ENCODE assay signal across 8 cellular contexts in the genomic region with DNA sequence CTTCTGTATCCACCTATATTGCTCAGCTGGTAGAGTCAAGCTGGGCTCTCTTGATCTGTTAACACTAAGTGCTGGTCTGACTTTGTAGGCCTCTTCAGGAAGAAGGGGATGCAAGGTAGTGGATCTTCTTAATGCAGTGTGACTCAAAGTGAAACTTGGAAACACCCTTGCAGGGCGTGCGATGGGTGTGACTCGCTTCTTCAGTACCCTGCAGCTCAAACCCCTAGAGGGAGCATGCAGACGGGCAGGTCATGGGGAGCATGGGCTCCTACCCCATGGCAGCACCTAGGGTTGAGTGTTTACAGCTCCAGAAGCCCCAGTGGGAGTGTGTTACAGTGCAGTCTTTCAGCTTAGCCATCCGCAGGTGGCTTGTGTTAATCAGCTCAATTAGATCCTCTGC. TPM values are rescaled to one million over a fixed set of nuclear protein-coding genes. Genes with fewer than 3 reads are reported as not detected.
DNase-seq lines count a peak whose midpoint lies in the region; ATAC-seq and TF ChIP-seq lines count a peak whose summit lies in the region.

No MANE protein-coding gene starts in this region.

- no peaks in the 10 kb centered on the region for H3K9me3 ChIP-seq in HCT116 (ENCODE audit: control insufficient read depth in 1 of 2, insufficient read depth in 1 of 2, low read depth in 1 of 2, low read length in 2 of 2)
- H3K9me3 ChIP-seq in OCI-LY7 (ENCODE audit: low read length), result no peaks in the 10 kb centered on the region

- TF ChIP-seq CTCF in GM12873 (IDR thresholded peaks at IDR 0.05; ENCODE audit: insufficient read depth, low read depth, low read length, missing control alignments) (peak; percentile 68), HCT116 (IDR thresholded peaks at IDR 0.05 in 2 of 3, conservative IDR thresholded peaks at IDR 0.05 in 1 of 3; ENCODE audit: borderline replicate concordance in 1 of 3, insufficient read depth in 1 of 3, low read depth in 2 of 3, low read length in 2 of 3) (peak in 2 of 3 experiments; percentile 25 to 26; a peak in 4 of 6 replicates), OCI-LY7 (conservative IDR thresholded peaks at IDR 0.05; ENCODE audit: low read length) (no peak; the same call in 1 of the 2 replicates)

- DNase-seq in HCT116 (ENCODE audit: low read depth, low spot score), result no peak
- peak; percentile 22 for DNase-seq in OCI-LY7 (ENCODE audit: low spot score)
- DNase-seq in activated naive CD4-positive, alpha-beta T cell treated with anti-CD3 and anti-CD28 coated beads, Interleukin-2, amount 50 U/mL, for 16 hours, result peak; percentile 65
- DNase-seq in stimulated activated CD8-positive, alpha-beta memory T cell treated with anti-CD3 and anti-CD28 coated beads, Interleukin-15, amount 100 ng/mL, for 1 hour (ENCODE audit: low read depth), result peak; percentile 20
- no peak for DNase-seq in C1 segment of cervical spinal cord (lab: John Stamatoyannopoulos, UW)
- DNase-seq in SKM-1 (lab: John Stamatoyannopoulos, UW; ENCODE audit: unreplicated experiment), result no peak
- no peak for DNase-seq in COR-L47 (lab: John Stamatoyannopoulos, UW)

- H3K4me3 ChIP-seq in HCT116 (replicated peaks in 1 of 2; ENCODE audit: low read depth in 1 of 2, low read length in 2 of 2), result no peak overlapping the region
- no peak overlapping the region for H3K4me3 ChIP-seq in OCI-LY7 (ENCODE audit: low read depth, low read length, poor library complexity, severe bottlenecking)

- no peak overlapping the region for H3K9ac ChIP-seq in HCT116 (ENCODE audit: low read length)

- H3K9me2 ChIP-seq in HCT116 (ENCODE audit: insufficient read depth), result no peaks in the 10 kb centered on the region
- no peaks in the 10 kb centered on the region for H3K9me2 ChIP-seq in OCI-LY7 (ENCODE audit: insufficient read depth, low read length)

- H3K36me3 ChIP-seq in HCT116 (ENCODE audit: control insufficient read depth in 1 of 2, insufficient read depth in 2 of 2, low read length in 2 of 2) (no peaks in the 10 kb centered on the region), OCI-LY7 (ENCODE audit: insufficient read depth, low read length) (no peaks in the 10 kb centered on the region)

- no peak for TF ChIP-seq POLR2A in HCT116 (IDR thresholded peaks at IDR 0.05; ENCODE audit: borderline replicate concordance, extremely low read depth, insufficient read depth, insufficient read length)

- TF ChIP-seq RAD21 in HCT116 (IDR thresholded peaks at IDR 0.05; ENCODE audit: low read depth), result no peak

- no peaks in the 10 kb centered on the region for H4K20me1 ChIP-seq in HCT116 (ENCODE audit: insufficient read depth)
- H4K20me1 ChIP-seq in OCI-LY7 (ENCODE audit: insufficient read depth, low read length), result no peaks in the 10 kb centered on the region

- H3K27ac ChIP-seq in HCT116 (ENCODE audit: low read depth, low read length) (no peak overlapping the region), OCI-LY7 (ENCODE audit: low read depth, low read length, poor library complexity, severe bottlenecking) (no peak overlapping the region)

- RAD21 ChIA-PET in HCT116 (lab: Charles Lee; ENCODE audit: low non-redundant PET in 1 of 2, low total read pairs in 2 of 2, uncharacterized antibody in 2 of 2, unreplicated experiment in 2 of 2), result no interaction called here

- no peaks in the 10 kb centered on the region for H3K27me3 ChIP-seq in HCT116 (ENCODE audit: insufficient read depth, low read length)

- H3K79me2 ChIP-seq in HCT116 (ENCODE audit: insufficient read depth, low read length), result no peaks in the 10 kb centered on the region
- no peaks in the 10 kb centered on the region for H3K79me2 ChIP-seq in OCI-LY7 (ENCODE audit: insufficient read depth, low read depth, low read length)

- no TSS peak for BruUV-seq in HCT116 (replicated peaks; lab: Mats Ljungman, UMichigan)
- no TSS peak for BruUV-seq in OCI-LY7 (replicated peaks; lab: Mats Ljungman, UMichigan)

- POLR2A ChIA-PET in HCT116 (lab: Charles Lee) (no interaction called here), OCI-LY7 (lab: Charles Lee) (interaction anchor here (0.5 to 1.0 kb wide), 3 partner anchors 11 to 574 kb away, joined by 3 read pairs; no protein-coding TSS in a partner anchor)

- H3K4me1 ChIP-seq in HCT116 (ENCODE audit: control insufficient read depth in 1 of 2, insufficient read depth in 2 of 2, low read length in 2 of 2) (peaks cover 0 to 5% of the 10 kb centered on the region in 2 experiments; a peak in 1 of 4 replicates), OCI-LY7 (ENCODE audit: insufficient read depth, low read length, poor library complexity, severe bottlenecking) (no peaks in the 10 kb centered on the region)

- peak; percentile 77 for ATAC-seq in HCT116

- H2AFZ ChIP-seq in HCT116 (ENCODE audit: low read depth, low read length, poor library complexity, severe bottlenecking), result no peak overlapping the region
- no peak overlapping the region for H2AFZ ChIP-seq in OCI-LY7 (ENCODE audit: low read length)

- intact Hi-C loops in HCT116 (cut with micrococcal nuclease) (no loop called here), OCI-LY7 (cut with micrococcal nuclease; ENCODE audit: unreplicated experiment) (no loop called here)

- CTCF ChIA-PET in HCT116 (lab: Charles Lee) (no interaction called here), OCI-LY7 (lab: Charles Lee; ENCODE audit: unreplicated experiment) (no interaction called here)

- peak overlapping the region; percentile 28 for H3K4me2 ChIP-seq in HCT116 (ENCODE audit: low read length)
- H3K4me2 ChIP-seq in OCI-LY7 (ENCODE audit: low read length), result 0 out of 2 replicates have a peak overlapping the region, but pooled peaks have one; percentile 12

TF ChIP-seq in HCT116, 20 proteins besides CTCF, POLR2A, EP300 and RAD21:
- TF ChIP-seq, protein P1, sequence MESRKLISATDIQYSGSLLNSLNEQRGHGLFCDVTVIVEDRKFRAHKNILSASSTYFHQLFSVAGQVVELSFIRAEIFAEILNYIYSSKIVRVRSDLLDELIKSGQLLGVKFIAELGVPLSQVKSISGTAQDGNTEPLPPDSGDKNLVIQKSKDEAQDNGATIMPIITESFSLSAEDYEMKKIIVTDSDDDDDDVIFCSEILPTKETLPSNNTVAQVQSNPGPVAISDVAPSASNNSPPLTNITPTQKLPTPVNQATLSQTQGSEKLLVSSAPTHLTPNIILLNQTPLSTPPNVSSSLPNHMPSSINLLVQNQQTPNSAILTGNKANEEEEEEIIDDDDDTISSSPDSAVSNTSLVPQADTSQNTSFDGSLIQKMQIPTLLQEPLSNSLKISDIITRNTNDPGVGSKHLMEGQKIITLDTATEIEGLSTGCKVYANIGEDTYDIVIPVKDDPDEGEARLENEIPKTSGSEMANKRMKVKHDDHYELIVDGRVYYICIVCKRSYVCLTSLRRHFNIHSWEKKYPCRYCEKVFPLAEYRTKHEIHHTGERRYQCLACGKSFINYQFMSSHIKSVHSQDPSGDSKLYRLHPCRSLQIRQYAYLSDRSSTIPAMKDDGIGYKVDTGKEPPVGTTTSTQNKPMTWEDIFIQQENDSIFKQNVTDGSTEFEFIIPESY (IDR thresholded peaks at IDR 0.05; ENCODE audit: extremely low read depth, insufficient replicate concordance, low read length), result no peak
- TF ChIP-seq CBX3 (IDR thresholded peaks at IDR 0.05; ENCODE audit: low read depth), result peak; percentile 50; the same call in 1 of the 2 replicates

RNA-seq across cellular contexts. Expression of a gene that starts 0.8 kb away (rescaled TPM):
- total RNA-seq in HCT116 (2021; ENCODE audit: unreplicated experiment) (7.5 TPM), OCI-LY7 (2022) (not detected in 2 replicates)
- polyA plus RNA-seq in HCT116 (2012), result 1.7 and 2.5 TPM in 2 replicates
- not detected in 2 replicates for total RNA-seq in OCI-LY7 (2014; rRNA removed; shearing (Covaris generic))

Comparison
In these comparisons a context has a peak if more than half of its experiments do, and no peak if none do; other contexts are left out.
1. DNase-seq: peak in OCI-LY7 (single experiment), activated naive CD4-positive, alpha-beta T cell treated with anti-CD3 and anti-CD28 coated beads, Interleukin-2, amount 50 U/mL, for 16 hours (single experiment) and stimulated activated CD8-positive, alpha-beta memory T cell treated with anti-CD3 and anti-CD28 coated beads, Interleukin-15, amount 100 ng/mL, for 1 hour (single experiment); none in HCT116 (single experiment), C1 segment of cervical spinal cord (0 of 14), SKM-1 (single experiment) and COR-L47 (single experiment).